ENCODE assay signal across 9 cellular contexts in genomic region chr6:27020553-27020880, GRCh38.
DNase-seq lines count a peak whose midpoint lies in the region; ATAC-seq and TF ChIP-seq lines count a peak whose summit lies in the region.
"Had no signal": no experiment of that assay in that cellular context is flagged by ENCODE, and none has a peak within 500 bp of the region (broad histone marks: within the 10 kb centered on the region; RNA-seq: fewer than 3 reads in every experiment).

No MANE protein-coding gene starts in this region.

- H3K9me3 ChIP-seq in right atrium auricular region (peaks cover 0 to 25% of the 10 kb centered on the region in 2 donors), mucosa of stomach (ENCODE audit: control insufficient read depth, low read length) (no peaks in the 10 kb centered on the region), uterus (peaks cover 0 to 12% of the 10 kb centered on the region in 2 donors)

- peak overlapping the region; percentile 53 to 75 for H3K4me3 ChIP-seq in right atrium auricular region
- peak overlapping the region; percentile 91 for H3K4me3 ChIP-seq in mucosa of stomach (ENCODE audit: low read length)
- peak overlapping the region; percentile 68 to 78 for H3K4me3 ChIP-seq in uterus

- ATAC-seq in left ventricle myocardium superior, result no peak
- no peak for ATAC-seq in HG03520 (IDR thresholded peaks at IDR 0.05; ENCODE audit: unreplicated experiment)

- no peaks in the 10 kb centered on the region for H3K27me3 Mint-ChIP-seq in chondrocyte (ENCODE audit: low read depth)

- H3K4me1 Mint-ChIP-seq in chondrocyte (ENCODE audit: low read depth), result peaks cover 18% of the 10 kb centered on the region

- H3K36me3 Mint-ChIP-seq in chondrocyte (ENCODE audit: low read depth), result no peaks in the 10 kb centered on the region

- TF ChIP-seq POLR2A in uterus (IDR thresholded peaks at IDR 0.05), result no peak

- peak overlapping the region; percentile 98 for H3K27ac Mint-ChIP-seq in chondrocyte (ENCODE audit: unreplicated experiment)

- DNase-seq in right atrium auricular region (ENCODE audit: low spot score) (no peak), left ventricle myocardium superior (no peak), chondrocyte (ENCODE audit: low spot score) (no peak), uterus (no peak), NCI-H1436 (lab: John Stamatoyannopoulos, UW) (no peak), amygdala (lab: John Stamatoyannopoulos, UW) (no peak)
- DNase-seq: NK-92 treated with Interleukin-12 subunit alpha and Interleukin-12 subunit beta, amount 100 ng/mL, for 24 hours had no signal

- H3K4me1 ChIP-seq in right atrium auricular region (peaks cover 0 to 5% of the 10 kb centered on the region in 2 donors), mucosa of stomach (ENCODE audit: control insufficient read depth, insufficient read depth, low read length) (no peaks in the 10 kb centered on the region), uterus (no peaks in the 10 kb centered on the region)

- TF ChIP-seq CTCF in right atrium auricular region (IDR thresholded peaks at IDR 0.05), result no peak
- no peak for TF ChIP-seq CTCF in chondrocyte (IDR thresholded peaks at IDR 0.05)
- no peak for TF ChIP-seq CTCF in uterus (IDR thresholded peaks at IDR 0.05)

- peak overlapping the region; percentile 90 for H3K4me3 Mint-ChIP-seq in chondrocyte (ENCODE audit: unreplicated experiment)

- H3K9me3 Mint-ChIP-seq in chondrocyte (ENCODE audit: low read depth), result peaks cover 23% of the 10 kb centered on the region

- H3K27me3 ChIP-seq in right atrium auricular region (no peaks in the 10 kb centered on the region), mucosa of stomach (ENCODE audit: control insufficient read depth, insufficient read depth, low read length) (no peaks in the 10 kb centered on the region), uterus (no peaks in the 10 kb centered on the region)

- no peaks in the 10 kb centered on the region for H3K36me3 ChIP-seq in right atrium auricular region
- H3K36me3 ChIP-seq in mucosa of stomach (ENCODE audit: control insufficient read depth, insufficient read depth, low read length), result no peaks in the 10 kb centered on the region
- H3K36me3 ChIP-seq in uterus, result no peaks in the 10 kb centered on the region

- intact Hi-C loops in left ventricle myocardium superior (cut with micrococcal nuclease) (no loop called here), uterus (cut with DNase I; ENCODE audit: low total_unique reads) (no loop called here)

- H3K27ac ChIP-seq in right atrium auricular region, result peak overlapping the region; percentile 89 to 90
- H3K27ac ChIP-seq in uterus, result peak overlapping the region; percentile 89 to 91

- peak overlapping the region; percentile 74 for H3K9ac ChIP-seq in mucosa of stomach (ENCODE audit: low read length)
